In the genomic region with DNA sequence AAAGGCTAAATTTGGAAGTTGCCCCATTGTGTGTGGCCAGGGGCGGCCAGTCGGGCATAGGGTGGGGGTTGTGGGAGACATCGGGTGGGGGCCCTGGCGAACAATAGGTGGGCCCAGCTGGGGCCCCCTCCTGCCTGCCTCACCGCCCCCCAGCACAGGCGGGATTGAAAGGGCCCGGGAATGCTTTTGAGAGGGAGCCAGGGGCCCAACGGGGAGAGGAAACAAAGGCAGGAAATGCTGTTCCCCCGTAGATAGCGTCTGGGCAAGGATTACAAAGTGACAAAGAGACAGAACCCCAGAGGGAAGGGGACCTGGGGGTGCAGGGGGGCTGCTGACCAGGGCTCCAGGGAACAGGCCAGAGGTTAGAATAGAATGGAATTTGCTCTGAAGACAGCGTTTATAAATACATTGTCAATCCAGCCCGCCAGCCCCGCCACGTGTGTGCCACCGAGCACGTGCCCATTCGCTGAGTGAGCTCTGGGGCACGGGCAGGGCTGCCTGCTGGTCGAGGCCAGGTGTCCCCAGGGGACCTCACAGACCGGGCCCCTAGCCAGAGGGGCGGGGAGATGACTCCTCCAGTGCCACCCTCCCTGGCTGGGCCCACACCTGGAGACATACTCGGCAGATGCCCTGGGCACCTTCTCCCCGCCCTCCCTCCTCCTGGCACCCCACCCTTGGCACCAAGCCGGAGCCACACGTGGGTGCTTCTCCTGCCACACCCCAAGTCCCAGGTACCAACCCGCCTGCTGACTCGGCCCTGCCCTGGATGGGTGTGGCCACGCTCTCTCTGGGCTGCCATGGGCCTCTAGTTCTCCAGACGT, we compare ENCODE assay signal across 11 cellular contexts. TPM values are rescaled to one million over a fixed set of nuclear protein-coding genes. Genes with fewer than 3 reads are reported as not detected.
DNase-seq lines count a peak whose midpoint lies in the region; ATAC-seq and TF ChIP-seq lines count a peak whose summit lies in the region.
"Had no signal": no experiment of that assay in that cellular context is flagged by ENCODE, and none has a peak within 500 bp of the region (broad histone marks: within the 10 kb centered on the region; RNA-seq: fewer than 3 reads in every experiment).

No MANE protein-coding gene starts in this region.

- 50% methylated on average over 4 of the region's 29 CpGs for WGBS in right lobe of liver (ENCODE audit: insufficient coverage, low coverage, low lambda C conversion rate, missing lambda C conversion rate)
- WGBS in suprapubic skin = 41% methylated on average over 22 of the region's 29 CpGs

- no peaks in the 10 kb centered on the region for H3K9me3 ChIP-seq in colonic mucosa
- H3K9me3 ChIP-seq in right lobe of liver = no peaks in the 10 kb centered on the region
- no peaks in the 10 kb centered on the region for H3K9me3 ChIP-seq in suprapubic skin

- no peak overlapping the region for H3K4me3 ChIP-seq in colonic mucosa
- H3K4me3 ChIP-seq in right lobe of liver = no peak overlapping the region
- H3K4me3 ChIP-seq in suprapubic skin = peak overlapping the region; percentile 6

- CTCF ChIA-PET in T-cell (lab: Charles Lee) = no interaction called here
- CTCF ChIA-PET in activated CD8-positive, alpha-beta memory T cell treated with anti-CD3 and anti-CD28 coated beads, Interleukin-2, amount 10 ng/mL, durations not matched to agents 7 days and 5 days (lab: Charles Lee) = no interaction called here

- H3K36me3 ChIP-seq in colonic mucosa (no peaks in the 10 kb centered on the region), right lobe of liver (no peaks in the 10 kb centered on the region), suprapubic skin (peaks cover 24% of the 10 kb centered on the region)

- peaks cover 16% of the 10 kb centered on the region for H3K4me1 ChIP-seq in colonic mucosa
- peaks cover 0 to 21% (median 3%) of the 10 kb centered on the region in 4 donors for H3K4me1 ChIP-seq in right lobe of liver
- H3K4me1 ChIP-seq in suprapubic skin = peaks cover 70% of the 10 kb centered on the region

- H3K9ac ChIP-seq in colonic mucosa (ENCODE audit: low read depth in 2 of 2, low read length in 2 of 2) = peak overlapping the region; percentile 14 to 19

- no peak for TF ChIP-seq EP300 in suprapubic skin (IDR thresholded peaks at IDR 0.05)

- H3K9me3 Mint-ChIP-seq in activated CD4-positive, alpha-beta T cell treated with anti-CD3 and anti-CD28 coated beads, Interleukin-2, amount 10 ng/mL, durations not matched to agents 24 days and 14 days = no peaks in the 10 kb centered on the region
- no peaks in the 10 kb centered on the region for H3K9me3 Mint-ChIP-seq in T-cell
- no peaks in the 10 kb centered on the region for H3K9me3 Mint-ChIP-seq in activated CD8-positive, alpha-beta memory T cell treated with anti-CD3 and anti-CD28 coated beads, Interleukin-2, amount 10 ng/mL, durations not matched to agents 7 days and 5 days (ENCODE audit: low read depth)

- H3K27ac ChIP-seq in colonic mucosa (no peak overlapping the region), right lobe of liver (peak overlapping the region in 2 of 3 donors; percentile 19 to 70), suprapubic skin (peak overlapping the region; percentile 54)
- H3K27ac ChIP-seq: 22Rv1 had no signal

- no peak for TF ChIP-seq CTCF in colonic mucosa (IDR thresholded peaks at IDR 0.05)
- no peak for TF ChIP-seq CTCF in right lobe of liver (IDR thresholded peaks at IDR 0.05)
- TF ChIP-seq CTCF in suprapubic skin (IDR thresholded peaks at IDR 0.05) = no peak

- TF ChIP-seq POLR2A in right lobe of liver (IDR thresholded peaks at IDR 0.05) (no peak), suprapubic skin (IDR thresholded peaks at IDR 0.05) (no peak)

- DNase-seq in DMS79 treated with DMSO at 0.1 percent for 48 hours (lab: John Stamatoyannopoulos, UW) = peak; percentile 47
- DNase-seq in DMS79 (lab: John Stamatoyannopoulos, UW) = no peak
- peak; percentile 76 for DNase-seq in colonic mucosa
- peak in 2 of 3 donors; percentile 70 to 72 for DNase-seq in right lobe of liver
- DNase-seq in suprapubic skin (ENCODE audit: low spot score in 2 of 2) = peak; percentile 88 to 89
- DNase-seq in activated CD4-positive, alpha-beta T cell treated with anti-CD3 and anti-CD28 coated beads, Interleukin-2, amount 10 ng/mL, durations not matched to agents 24 days and 14 days = no peak
- DNase-seq in T-cell = no peak
- no peak for DNase-seq in activated CD8-positive, alpha-beta memory T cell treated with anti-CD3 and anti-CD28 coated beads, Interleukin-2, amount 10 ng/mL, durations not matched to agents 7 days and 5 days
- DNase-seq: activated CD4-positive, alpha-beta T cell treated with anti-CD3 and anti-CD28 coated beads for 1 hour; stimulated activated CD4-positive, alpha-beta T cell treated with anti-CD3 and anti-CD28 coated beads, Interleukin-4, amount 100 ng/mL, for 1 hour had no signal

- ATAC-seq in right lobe of liver = peak; percentile 10 to 61 (median 44)
- ATAC-seq in T-cell (replicated peaks in 1 of 4) = no peak
- ATAC-seq in activated CD8-positive, alpha-beta memory T cell treated with anti-CD3 and anti-CD28 coated beads, Interleukin-2, amount 10 ng/mL, durations not matched to agents 7 days and 5 days = no peak

- H3K27me3 ChIP-seq in colonic mucosa (peaks cover 28% of the 10 kb centered on the region), right lobe of liver (no peaks in the 10 kb centered on the region), suprapubic skin (no peaks in the 10 kb centered on the region)

- POLR2A ChIA-PET in T-cell (lab: Charles Lee) = no interaction called here

- peaks cover 32% of the 10 kb centered on the region for H3K4me1 Mint-ChIP-seq in activated CD4-positive, alpha-beta T cell treated with anti-CD3 and anti-CD28 coated beads, Interleukin-2, amount 10 ng/mL, durations not matched to agents 24 days and 14 days
- peaks cover 57 to 61% (median 57%) of the 10 kb centered on the region in 3 donors for H3K4me1 Mint-ChIP-seq in T-cell
- H3K4me1 Mint-ChIP-seq in activated CD8-positive, alpha-beta memory T cell treated with anti-CD3 and anti-CD28 coated beads, Interleukin-2, amount 10 ng/mL, durations not matched to agents 7 days and 5 days = peaks cover 16% of the 10 kb centered on the region

- H3K4me3 Mint-ChIP-seq in activated CD4-positive, alpha-beta T cell treated with anti-CD3 and anti-CD28 coated beads, Interleukin-2, amount 10 ng/mL, durations not matched to agents 24 days and 14 days = no peak overlapping the region
- peak overlapping the region in 1 of 3 donors; percentile 71 for H3K4me3 Mint-ChIP-seq in T-cell
- no peak overlapping the region for H3K4me3 Mint-ChIP-seq in activated CD8-positive, alpha-beta memory T cell treated with anti-CD3 and anti-CD28 coated beads, Interleukin-2, amount 10 ng/mL, durations not matched to agents 7 days and 5 days

- H3K36me3 Mint-ChIP-seq in activated CD4-positive, alpha-beta T cell treated with anti-CD3 and anti-CD28 coated beads, Interleukin-2, amount 10 ng/mL, durations not matched to agents 24 days and 14 days (ENCODE audit: low read depth) = no peaks in the 10 kb centered on the region
- H3K36me3 Mint-ChIP-seq in T-cell = peaks cover 5% of the 10 kb centered on the region
- no peaks in the 10 kb centered on the region for H3K36me3 Mint-ChIP-seq in activated CD8-positive, alpha-beta memory T cell treated with anti-CD3 and anti-CD28 coated beads, Interleukin-2, amount 10 ng/mL, durations not matched to agents 7 days and 5 days

- intact Hi-C loops in colonic mucosa (cut with DNase I) (no loop called here), right lobe of liver (cut with DNase I) (no loop called here)
- intact Hi-C loops in activated CD4-positive, alpha-beta T cell treated with anti-CD3 and anti-CD28 coated beads, Interleukin-2, amount 10 ng/mL, durations not matched to agents 24 days and 14 days (cut with micrococcal nuclease) = loop anchor here (5.0 kb wide), 2 partner anchors 63 to 82 kb away; partner anchors contain the start of gene RPL3

- peaks cover 50% of the 10 kb centered on the region for H3K27me3 Mint-ChIP-seq in activated CD4-positive, alpha-beta T cell treated with anti-CD3 and anti-CD28 coated beads, Interleukin-2, amount 10 ng/mL, durations not matched to agents 24 days and 14 days
- H3K27me3 Mint-ChIP-seq in T-cell = peaks cover 5 to 32% of the 10 kb centered on the region in 2 donors
- peaks cover 84% of the 10 kb centered on the region for H3K27me3 Mint-ChIP-seq in activated CD8-positive, alpha-beta memory T cell treated with anti-CD3 and anti-CD28 coated beads, Interleukin-2, amount 10 ng/mL, durations not matched to agents 7 days and 5 days

- H3K27ac Mint-ChIP-seq in activated CD4-positive, alpha-beta T cell treated with anti-CD3 and anti-CD28 coated beads, Interleukin-2, amount 10 ng/mL, durations not matched to agents 24 days and 14 days = no peak overlapping the region
- no peak overlapping the region for H3K27ac Mint-ChIP-seq in T-cell
- no peak overlapping the region for H3K27ac Mint-ChIP-seq in activated CD8-positive, alpha-beta memory T cell treated with anti-CD3 and anti-CD28 coated beads, Interleukin-2, amount 10 ng/mL, durations not matched to agents 7 days and 5 days

RNA-seq across cellular contexts. Expression of gene PDGFB, which starts 9.7 kb away (rescaled TPM):
- total RNA-seq in colonic mucosa (1 to 10 TPM; 1.9 to 5.6 TPM), right lobe of liver (10 to 100 TPM in 1 of 6 experiments, 1 to 10 TPM in 4, under 1 TPM in 1; 0.90 to 10.2 (median 3.3) TPM), suprapubic skin (10 to 100 TPM; 10.5 to 20.6 (median 12.0) TPM), T-cell (10 to 100 TPM in 2 of 5 donors, 1 to 10 TPM in 3; 2.9 to 18.3 (median 4.6) TPM)
- total RNA-seq in activated CD4-positive, alpha-beta T cell treated with anti-CD3 and anti-CD28 coated beads, Interleukin-2, amount 10 ng/mL, durations not matched to agents 24 days and 14 days = 2.2 and 2.3 TPM in 2 replicates
- total RNA-seq in activated CD8-positive, alpha-beta memory T cell treated with anti-CD3 and anti-CD28 coated beads, Interleukin-2, amount 10 ng/mL, durations not matched to agents 7 days and 5 days = under 1 TPM in 1 of 2 experiments, not detected in 1; 0.35 TPM

Comparison
In these comparisons a context has a peak if more than half of its experiments do, and no peak if none do; other contexts are left out.
1. DNase-seq: peak in DMS79 treated with DMSO at 0.1 percent for 48 hours (single experiment), colonic mucosa (single experiment), right lobe of liver (2 of 3) and suprapubic skin (2 of 2); none in DMS79 (single experiment), activated CD4-positive, alpha-beta T cell treated with anti-CD3 and anti-CD28 coated beads, Interleukin-2, amount 10 ng/mL, durations not matched to agents 24 days and 14 days (single experiment), T-cell (0 of 34) and activated CD8-positive, alpha-beta memory T cell treated with anti-CD3 and anti-CD28 coated beads, Interleukin-2, amount 10 ng/mL, durations not matched to agents 7 days and 5 days (single experiment).
2. ATAC-seq: peak in right lobe of liver (4 of 4); none in T-cell (0 of 4) and activated CD8-positive, alpha-beta memory T cell treated with anti-CD3 and anti-CD28 coated beads, Interleukin-2, amount 10 ng/mL, durations not matched to agents 7 days and 5 days (single experiment).